ENCODE assay signal across 19 cellular contexts in the genomic region with DNA sequence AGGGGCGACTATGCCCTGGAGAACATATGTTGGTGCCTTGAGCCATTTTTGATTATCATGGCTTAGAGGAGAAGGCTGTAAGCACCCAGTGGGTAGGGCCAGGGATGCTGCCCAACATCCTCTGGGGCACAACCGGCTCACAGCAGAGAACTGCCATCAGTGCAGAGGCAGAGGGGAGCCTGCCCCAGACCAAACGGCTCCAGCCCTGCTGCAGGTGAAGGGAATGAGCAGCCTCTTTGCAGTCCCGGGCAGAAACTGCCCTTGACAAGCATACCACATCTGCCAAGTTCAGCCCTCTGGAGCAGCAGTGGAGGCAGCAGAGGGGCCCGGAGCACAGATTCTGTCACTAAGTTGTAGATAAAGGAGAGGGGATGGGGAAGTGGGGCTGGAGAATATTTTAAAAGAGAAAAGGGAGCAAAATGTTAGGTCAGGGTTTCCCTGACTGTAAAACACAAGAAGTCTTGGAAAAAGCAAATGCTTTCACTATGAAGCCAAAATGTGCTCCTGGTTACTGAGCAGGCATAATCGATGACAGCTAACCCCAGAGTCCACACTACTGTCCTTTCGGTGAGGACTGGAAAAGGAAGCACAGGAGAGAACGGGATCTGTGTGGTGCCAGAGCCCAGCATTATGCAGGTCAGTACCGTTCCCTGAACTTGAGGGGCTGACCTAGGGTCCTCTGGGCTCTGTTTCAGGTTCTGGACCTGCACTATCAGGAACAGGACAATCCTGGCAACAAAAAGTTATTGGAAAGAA.
DNase-seq lines count a peak whose midpoint lies in the region; ATAC-seq and TF ChIP-seq lines count a peak whose summit lies in the region.
"Had no signal": no experiment of that assay in that cellular context is flagged by ENCODE, and none has a peak within 500 bp of the region (broad histone marks: within the 10 kb centered on the region; RNA-seq: fewer than 3 reads in every experiment).

No MANE protein-coding gene starts in this region.

- H4K8ac ChIP-seq in neuronal stem cell (ENCODE audit: low read depth, low read length), result no peak overlapping the region

- peaks cover 13% of the 10 kb centered on the region for H3K79me1 ChIP-seq in neuronal stem cell (ENCODE audit: low read depth, low read length)

- no peak overlapping the region for H3K14ac ChIP-seq in neuronal stem cell (ENCODE audit: low read length)

- H3K27me3 ChIP-seq in GM23338 (ENCODE audit: insufficient read depth) (no peaks in the 10 kb centered on the region), neuronal stem cell (ENCODE audit: control insufficient read depth in 3 of 3, insufficient read depth in 3 of 3, low read depth in 1 of 3, low read length in 3 of 3) (no peaks in the 10 kb centered on the region)
- H3K27me3 ChIP-seq: ascending aorta, colonic mucosa, upper lobe of left lung had no signal

- peak overlapping the region; percentile 32 for H3K27ac Mint-ChIP-seq in activated naive CD4-positive, alpha-beta T cell treated with anti-CD3 and anti-CD28 coated beads for 36 hours
- H3K27ac Mint-ChIP-seq in GM23338, result no peak overlapping the region; the same call in 1 of the 2 replicates

- H3K9me3 ChIP-seq in neuronal stem cell (replicated peaks in 1 of 2; ENCODE audit: control insufficient read depth in 2 of 2, insufficient read depth in 1 of 2, low read depth in 1 of 2, low read length in 2 of 2), result no peaks in the 10 kb centered on the region
- H3K9me3 ChIP-seq: ascending aorta, colonic mucosa, upper lobe of left lung had no signal

- H3K36me3 ChIP-seq in GM23338 (ENCODE audit: insufficient read depth) (no peaks in the 10 kb centered on the region), neuronal stem cell (replicated peaks in 1 of 2; ENCODE audit: control insufficient read depth in 2 of 2, insufficient read depth in 2 of 2, low read length in 2 of 2) (peaks cover 13 to 76% of the 10 kb centered on the region in 2 donors)
- H3K36me3 ChIP-seq: colonic mucosa had no signal

- H3K4me1 ChIP-seq in GM23338 (ENCODE audit: insufficient read depth), result peaks cover 22% of the 10 kb centered on the region
- H3K4me1 ChIP-seq in neuronal stem cell (ENCODE audit: control insufficient read depth in 2 of 2, insufficient read depth in 1 of 2, low read depth in 1 of 2, low read length in 2 of 2), result peaks cover 0 to 4% of the 10 kb centered on the region in 2 donors
- H3K4me1 ChIP-seq: colonic mucosa had no signal

- CTCF ChIA-PET in activated naive CD4-positive, alpha-beta T cell treated with anti-CD3 and anti-CD28 coated beads for 36 hours (lab: Charles Lee), result no interaction called here

- no peak overlapping the region for H3K9ac ChIP-seq in neuronal stem cell (ENCODE audit: low read depth, low read length, poor library complexity)

- intact Hi-C loops in activated naive CD4-positive, alpha-beta T cell treated with anti-CD3 and anti-CD28 coated beads for 36 hours (cut with micrococcal nuclease), result no loop called here

- no peaks in the 10 kb centered on the region for H3K9me3 Mint-ChIP-seq in activated naive CD4-positive, alpha-beta T cell treated with anti-CD3 and anti-CD28 coated beads for 36 hours
- no peaks in the 10 kb centered on the region; the same call in 2 of the 3 replicates for H3K9me3 Mint-ChIP-seq in GM23338

- H2BK15ac ChIP-seq in neuronal stem cell (ENCODE audit: low read length), result no peak overlapping the region

- H3K27ac ChIP-seq in GM23338 (ENCODE audit: low read depth), result 0 out of 2 replicates have a peak overlapping the region, but pooled peaks have one; percentile 45
- no peak overlapping the region for H3K27ac ChIP-seq in coronary artery
- no peak overlapping the region for H3K27ac ChIP-seq in neuronal stem cell (replicated peaks; ENCODE audit: low read length)
- H3K27ac ChIP-seq: ascending aorta, colonic mucosa, upper lobe of left lung had no signal

- peak overlapping the region; percentile 68 for H3K23ac ChIP-seq in neuronal stem cell (ENCODE audit: low read depth, low read length, poor library complexity)

- H4K20me1 ChIP-seq in GM23338 (replicated peaks; ENCODE audit: insufficient read depth), result peaks cover 70% of the 10 kb centered on the region

- TF ChIP-seq CTCF in GM23338 (conservative IDR thresholded peaks at IDR 0.05; ENCODE audit: low read depth in 2 of 2), result no peak
- TF ChIP-seq CTCF in coronary artery (IDR thresholded peaks at IDR 0.05), result no peak

- no peak overlapping the region for H3K4me3 Mint-ChIP-seq in activated naive CD4-positive, alpha-beta T cell treated with anti-CD3 and anti-CD28 coated beads for 36 hours
- H3K4me3 Mint-ChIP-seq in GM23338, result no peak overlapping the region

- H3K4me3 ChIP-seq in GM23338, result no peak overlapping the region
- no peak overlapping the region for H3K4me3 ChIP-seq in coronary artery
- no peak overlapping the region for H3K4me3 ChIP-seq in neuronal stem cell (ENCODE audit: low read length in 2 of 2)
- H3K4me3 ChIP-seq: ascending aorta, colonic mucosa, upper lobe of left lung had no signal

- H3K79me2 ChIP-seq in GM23338 (replicated peaks; ENCODE audit: insufficient read depth), result peaks cover 100% of the 10 kb centered on the region

- no peak overlapping the region for H2BK5ac ChIP-seq in neuronal stem cell (ENCODE audit: low read length)

- H2AK5ac ChIP-seq in neuronal stem cell (ENCODE audit: low read depth, low read length), result no peak overlapping the region

- no peak overlapping the region for H3K18ac ChIP-seq in neuronal stem cell (ENCODE audit: low read length)

- no peak for DNase-seq in activated naive CD4-positive, alpha-beta T cell treated with anti-CD3 and anti-CD28 coated beads for 36 hours
- DNase-seq in activated naive CD4-positive, alpha-beta T cell treated with Interleukin-2 at 50 U/mL for 16 hours, result no peak
- DNase-seq in GM23338 (ENCODE audit: low spot score) (no peak), coronary artery (ENCODE audit: low spot score) (peak; percentile 35), neuronal stem cell (ENCODE audit: low spot score) (no peak), cortex of kidney (lab: John Stamatoyannopoulos, UW) (no peak), NCI-H2171 treated with DMSO at 0.1 percent for 48 hours (lab: John Stamatoyannopoulos, UW) (no peak)
- DNase-seq in stimulated activated CD8-positive, alpha-beta memory T cell treated with anti-CD3 and anti-CD28 coated beads, Interleukin-4, amount 100 ng/mL, for 48 hours, result no peak
- DNase-seq: ACHN; colonic mucosa; foreskin fibroblast; NCI-H1417 treated with DMSO at 0.1 percent for 48 hours; NCI-H2171; NCI-H748 treated with DMSO at 0.1 percent for 48 hours; nucleus accumbens; retina; stimulated activated naive CD4-positive, alpha-beta T cell treated with Interleukin-2 at 50 U/mL for 16 hours; upper lobe of left lung had no signal

- no peak overlapping the region for H3K4me2 ChIP-seq in GM23338
- no peak overlapping the region for H3K4me2 ChIP-seq in neuronal stem cell (ENCODE audit: insufficient read depth, low read length, poor library complexity, severe bottlenecking)

- no peak overlapping the region for H2BK120ac ChIP-seq in neuronal stem cell (ENCODE audit: low read depth, low read length)

- H3K27me3 Mint-ChIP-seq in activated naive CD4-positive, alpha-beta T cell treated with anti-CD3 and anti-CD28 coated beads for 36 hours (ENCODE audit: low read depth), result no peaks in the 10 kb centered on the region
- H3K27me3 Mint-ChIP-seq in GM23338 (ENCODE audit: insufficient read depth, low read depth, poor library complexity), result peaks cover 2% of the 10 kb centered on the region

- no CpG with 5 or more reads among the region's 9 CpGs for WGBS in neuronal stem cell (ENCODE audit: extremely low coverage in 2 of 2, insufficient read length in 2 of 2, insufficient replicate concordance in 1 of 2), 2 donors

- no peak for ATAC-seq in GM23338

- no peaks in the 10 kb centered on the region for H3K9me2 ChIP-seq in GM23338 (ENCODE audit: insufficient read depth)

- no peak overlapping the region for H4K91ac ChIP-seq in neuronal stem cell (ENCODE audit: low read depth, low read length, poor library complexity)

- H3F3A ChIP-seq in GM23338 (replicated peaks; ENCODE audit: low read depth), result no peaks in the 10 kb centered on the region

- no peak overlapping the region for H2BK12ac ChIP-seq in neuronal stem cell (ENCODE audit: low read length)

- no peak overlapping the region for H2AFZ ChIP-seq in GM23338
- H2AFZ ChIP-seq in neuronal stem cell (ENCODE audit: low read length), result no peak overlapping the region

- H3K36me3 Mint-ChIP-seq in activated naive CD4-positive, alpha-beta T cell treated with anti-CD3 and anti-CD28 coated beads for 36 hours (ENCODE audit: low read depth), result peaks cover 26% of the 10 kb centered on the region
- H3K36me3 Mint-ChIP-seq in GM23338 (ENCODE audit: low read depth), result peaks cover 29% of the 10 kb centered on the region; the same call in 2 of the 3 replicates

- no peak overlapping the region for H3K4ac ChIP-seq in neuronal stem cell (ENCODE audit: low read length)

- H3K4me1 Mint-ChIP-seq in activated naive CD4-positive, alpha-beta T cell treated with anti-CD3 and anti-CD28 coated beads for 36 hours (ENCODE audit: low read depth), result peaks cover 71% of the 10 kb centered on the region
- H3K4me1 Mint-ChIP-seq in GM23338, result peaks cover 33% of the 10 kb centered on the region

TF ChIP-seq in GM23338, 12 proteins besides CTCF, POLR2A, EP300 and RAD21 (continues in another document):
- TF ChIP-seq JUNB (IDR thresholded peaks at IDR 0.05; ENCODE audit: unreplicated experiment) (no peak), NANOG (IDR thresholded peaks at IDR 0.05; ENCODE audit: borderline replicate concordance) (no peak), ZNF114 (CRISPR knock-in tag; IDR thresholded peaks at IDR 0.05) (no peak), EZH2phosphoT487 (IDR thresholded peaks at IDR 0.05; ENCODE audit: unreplicated experiment) (no peak), STAT1 (IDR thresholded peaks at IDR 0.05; ENCODE audit: unreplicated experiment) (no peak), ZNF331 (CRISPR knock-in tag; IDR thresholded peaks at IDR 0.05; ENCODE audit: low read depth) (no peak)
- TF ChIP-seq, protein P1, sequence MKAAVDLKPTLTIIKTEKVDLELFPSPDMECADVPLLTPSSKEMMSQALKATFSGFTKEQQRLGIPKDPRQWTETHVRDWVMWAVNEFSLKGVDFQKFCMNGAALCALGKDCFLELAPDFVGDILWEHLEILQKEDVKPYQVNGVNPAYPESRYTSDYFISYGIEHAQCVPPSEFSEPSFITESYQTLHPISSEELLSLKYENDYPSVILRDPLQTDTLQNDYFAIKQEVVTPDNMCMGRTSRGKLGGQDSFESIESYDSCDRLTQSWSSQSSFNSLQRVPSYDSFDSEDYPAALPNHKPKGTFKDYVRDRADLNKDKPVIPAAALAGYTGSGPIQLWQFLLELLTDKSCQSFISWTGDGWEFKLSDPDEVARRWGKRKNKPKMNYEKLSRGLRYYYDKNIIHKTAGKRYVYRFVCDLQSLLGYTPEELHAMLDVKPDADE (IDR thresholded peaks at IDR 0.05), result no peak
